Comparison of ENCODE assay signal across 15 cellular contexts in the genomic region with DNA sequence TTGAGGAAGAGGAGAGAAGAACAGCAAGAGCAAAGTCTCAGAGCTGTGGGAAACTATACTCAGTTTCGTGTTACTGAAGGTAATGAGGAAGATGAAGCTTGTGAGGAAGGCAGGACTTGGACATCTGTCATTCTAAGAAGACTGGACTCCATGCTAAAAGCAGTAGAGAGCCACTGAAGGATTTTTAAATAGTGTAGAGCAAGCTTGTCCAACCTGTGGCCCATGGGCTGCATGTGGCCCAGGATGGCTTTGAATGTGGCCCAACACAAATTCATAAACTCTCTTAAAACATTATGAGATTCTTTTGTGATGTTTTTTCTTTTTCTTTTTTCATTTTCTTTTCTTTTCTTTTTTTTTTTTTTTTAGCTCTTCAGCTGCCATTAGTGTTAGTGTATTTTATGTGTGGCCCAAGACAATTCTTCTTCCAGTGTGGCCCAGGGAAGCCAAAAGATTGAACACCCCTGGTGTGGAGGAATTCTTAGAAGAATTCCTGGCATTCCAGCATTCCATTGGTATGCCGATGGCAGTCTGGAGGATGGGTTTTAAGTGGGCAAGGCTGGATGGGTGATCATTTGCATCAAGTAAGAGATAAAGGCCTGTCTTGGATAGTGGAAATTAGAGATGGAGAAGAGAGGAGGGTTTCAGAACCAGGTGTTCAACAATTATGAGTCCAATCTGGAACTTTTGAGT. TPM values are rescaled to one million over a fixed set of nuclear protein-coding genes. Genes with fewer than 3 reads are reported as not detected.
DNase-seq lines count a peak whose midpoint lies in the region; ATAC-seq and TF ChIP-seq lines count a peak whose summit lies in the region.
"Had no signal": no experiment of that assay in that cellular context is flagged by ENCODE, and none has a peak within 500 bp of the region (broad histone marks: within the 10 kb centered on the region; RNA-seq: fewer than 3 reads in every experiment).

No MANE protein-coding gene starts in this region.

- TF ChIP-seq RAD21 in HCT116 (IDR thresholded peaks at IDR 0.05; ENCODE audit: low read depth), result no peak

- H3K27me3 ChIP-seq in HCT116 (ENCODE audit: insufficient read depth, low read length) (no peaks in the 10 kb centered on the region), SU-DHL-6 (ENCODE audit: low read length) (no peaks in the 10 kb centered on the region), prostate gland (replicated peaks; ENCODE audit: insufficient read depth) (no peaks in the 10 kb centered on the region)
- H3K27me3 ChIP-seq: ovary had no signal

- CTCF ChIA-PET in HCT116 (lab: Charles Lee), result no interaction called here

- 0 out of 2 replicates have a peak overlapping the region, but pooled peaks have one; percentile 30 for H3K4me2 ChIP-seq in HCT116 (ENCODE audit: low read length)
- peak overlapping the region; percentile 15 for H3K4me2 ChIP-seq in SU-DHL-6 (ENCODE audit: low read depth, low read length, poor library complexity, severe bottlenecking)

- peaks cover 3 to 10% of the 10 kb centered on the region in 2 experiments for H3K4me1 ChIP-seq in HCT116 (ENCODE audit: control insufficient read depth in 1 of 2, insufficient read depth in 2 of 2, low read length in 2 of 2)
- H3K4me1 ChIP-seq in prostate gland (replicated peaks), result no peaks in the 10 kb centered on the region

- TF ChIP-seq POLR2A in HCT116 (IDR thresholded peaks at IDR 0.05; ENCODE audit: borderline replicate concordance, extremely low read depth, insufficient read depth, insufficient read length) (no peak), prostate gland (IDR thresholded peaks at IDR 0.05) (no peak)

- H3K79me2 ChIP-seq in HCT116 (ENCODE audit: insufficient read depth, low read length) (no peaks in the 10 kb centered on the region), SU-DHL-6 (ENCODE audit: insufficient read depth, low read length) (peaks cover 96% of the 10 kb centered on the region)

- TF ChIP-seq CTCF in HCT116 (IDR thresholded peaks at IDR 0.05 in 2 of 3, conservative IDR thresholded peaks at IDR 0.05 in 1 of 3; ENCODE audit: borderline replicate concordance in 1 of 3, insufficient read depth in 1 of 3, low read depth in 2 of 3, low read length in 2 of 3) (no peak), SU-DHL-6 (IDR thresholded peaks at IDR 0.05; ENCODE audit: insufficient read depth, low read length, poor library complexity, severe bottlenecking) (no peak), prostate gland (IDR thresholded peaks at IDR 0.05) (no peak), omental fat pad (IDR thresholded peaks at IDR 0.05) (no peak)

- H2AFZ ChIP-seq in HCT116 (ENCODE audit: low read depth, low read length, poor library complexity, severe bottlenecking) (no peak overlapping the region), SU-DHL-6 (ENCODE audit: low read depth, low read length, severe bottlenecking) (no peak overlapping the region)

- H3K36me3 ChIP-seq in HCT116 (ENCODE audit: control insufficient read depth in 1 of 2, insufficient read depth in 2 of 2, low read length in 2 of 2) (no peaks in the 10 kb centered on the region), SU-DHL-6 (ENCODE audit: low read length) (peaks cover 24% of the 10 kb centered on the region), prostate gland (no peaks in the 10 kb centered on the region)
- H3K36me3 ChIP-seq: ovary had no signal

- intact Hi-C loops in HCT116 (cut with micrococcal nuclease) (no loop called here), prostate gland (cut with DNase I) (no loop called here)

- H3K9me3 ChIP-seq in HCT116 (ENCODE audit: control insufficient read depth in 1 of 2, insufficient read depth in 1 of 2, low read depth in 1 of 2, low read length in 2 of 2) (no peaks in the 10 kb centered on the region), SU-DHL-6 (ENCODE audit: insufficient read depth, low read length) (no peaks in the 10 kb centered on the region), prostate gland (no peaks in the 10 kb centered on the region)
- H3K9me3 ChIP-seq: ovary had no signal

- H3K9me2 ChIP-seq in HCT116 (ENCODE audit: insufficient read depth), result no peaks in the 10 kb centered on the region
- no peaks in the 10 kb centered on the region for H3K9me2 ChIP-seq in SU-DHL-6 (replicated peaks; ENCODE audit: insufficient read depth, low read length)

- 74% methylated on average over 2 of the region's 2 CpGs for whole genome bisulfite sequencing in prostate gland

- no peak overlapping the region for H3K4me3 ChIP-seq in HCT116 (replicated peaks in 1 of 2; ENCODE audit: low read depth in 1 of 2, low read length in 2 of 2)
- no peak overlapping the region for H3K4me3 ChIP-seq in SU-DHL-6 (ENCODE audit: insufficient read depth, low read length, poor library complexity, severe bottlenecking)
- H3K4me3 ChIP-seq in prostate gland, result no peak overlapping the region
- H3K4me3 ChIP-seq: ovary, SK-N-MC had no signal

- no TSS peak for BruUV-seq in HCT116 (replicated peaks; lab: Mats Ljungman, UMichigan)

- no peak overlapping the region for H3K27ac ChIP-seq in HCT116 (ENCODE audit: low read depth, low read length)
- H3K27ac ChIP-seq in SU-DHL-6 (ENCODE audit: low read depth, low read length), result peak overlapping the region; percentile 25; the same call in 1 of the 2 replicates
- H3K27ac ChIP-seq in prostate gland, result no peak overlapping the region
- H3K27ac ChIP-seq: ovary, SK-N-MC had no signal

- peak; percentile 78 for ATAC-seq in HCT116
- no peak for ATAC-seq in omental fat pad (ENCODE audit: low FRiP score)

- H3K9ac ChIP-seq in HCT116 (ENCODE audit: low read length) (no peak overlapping the region), SU-DHL-6 (ENCODE audit: low read length) (no peak overlapping the region)

- DNase-seq in AG08395 (ENCODE audit: low spot score) (peak; percentile 53), HCT116 (ENCODE audit: low read depth, low spot score) (no peak), islet precursor cell (peak; percentile 87), superior temporal gyrus (ENCODE audit: extremely low spot score) (no peak), prostate gland (ENCODE audit: low spot score) (no peak), dedifferentiated amniotic fluid mesenchymal stem cell (ENCODE audit: extremely low spot score) (no peak), omental fat pad (ENCODE audit: low spot score) (no peak)
- DNase-seq: activated CD4-positive, alpha-beta T cell treated with anti-CD3 and anti-CD28 coated beads for 1 hour; activated T-cell treated with anti-CD3 and anti-CD28 coated beads, Interleukin-2, amount 50 U/mL, for 48 hours; anterior cingulate cortex; NCI-H1436 treated with DMSO at 0.1 percent for 48 hours; ovary; stimulated activated CD8-positive, alpha-beta memory T cell treated with anti-CD3 and anti-CD28 coated beads, Interleukin-4, amount 100 ng/mL, for 48 hours had no signal

- POLR2A ChIA-PET in HCT116 (lab: Charles Lee), result no interaction called here

- H3F3A ChIP-seq in SU-DHL-6 (ENCODE audit: insufficient read depth), result peaks cover 32% of the 10 kb centered on the region

- RAD21 ChIA-PET in HCT116 (lab: Charles Lee; ENCODE audit: low non-redundant PET in 1 of 2, low total read pairs in 2 of 2, uncharacterized antibody in 2 of 2, unreplicated experiment in 2 of 2), result no interaction called here

- H4K20me1 ChIP-seq in HCT116 (ENCODE audit: insufficient read depth) (no peaks in the 10 kb centered on the region), SU-DHL-6 (ENCODE audit: low read depth, low read length) (no peaks in the 10 kb centered on the region)

TF ChIP-seq in HCT116, 20 proteins besides CTCF, POLR2A, EP300 and RAD21:
- TF ChIP-seq TCF7L2 (IDR thresholded peaks at IDR 0.05; ENCODE audit: borderline replicate concordance, extremely low read depth, insufficient read depth, insufficient read length) (no peak), JUND (IDR thresholded peaks at IDR 0.05) (no peak), SIN3A (IDR thresholded peaks at IDR 0.05; ENCODE audit: low read depth) (no peak), CBX3 (IDR thresholded peaks at IDR 0.05; ENCODE audit: low read depth) (no peak), ZFX (IDR thresholded peaks at IDR 0.05) (no peak), CEBPB (IDR thresholded peaks at IDR 0.05; ENCODE audit: low read depth) (no peak), ZNF274 (IDR thresholded peaks at IDR 0.05; ENCODE audit: low read depth, low read length) (no peak), POLR2AphosphoS5 (IDR thresholded peaks at IDR 0.05; ENCODE audit: low read depth, low read length) (no peak), EGR1 (IDR thresholded peaks at IDR 0.05; ENCODE audit: low read depth) (no peak), FOSL1 (IDR thresholded peaks at IDR 0.05; ENCODE audit: low read depth) (no peak), EZH2 (IDR thresholded peaks at IDR 0.05) (no peak)
- TF ChIP-seq, protein P1, sequence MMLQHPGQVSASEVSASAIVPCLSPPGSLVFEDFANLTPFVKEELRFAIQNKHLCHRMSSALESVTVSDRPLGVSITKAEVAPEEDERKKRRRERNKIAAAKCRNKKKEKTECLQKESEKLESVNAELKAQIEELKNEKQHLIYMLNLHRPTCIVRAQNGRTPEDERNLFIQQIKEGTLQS (IDR thresholded peaks at IDR 0.05), result no peak
- TF ChIP-seq, protein P2, sequence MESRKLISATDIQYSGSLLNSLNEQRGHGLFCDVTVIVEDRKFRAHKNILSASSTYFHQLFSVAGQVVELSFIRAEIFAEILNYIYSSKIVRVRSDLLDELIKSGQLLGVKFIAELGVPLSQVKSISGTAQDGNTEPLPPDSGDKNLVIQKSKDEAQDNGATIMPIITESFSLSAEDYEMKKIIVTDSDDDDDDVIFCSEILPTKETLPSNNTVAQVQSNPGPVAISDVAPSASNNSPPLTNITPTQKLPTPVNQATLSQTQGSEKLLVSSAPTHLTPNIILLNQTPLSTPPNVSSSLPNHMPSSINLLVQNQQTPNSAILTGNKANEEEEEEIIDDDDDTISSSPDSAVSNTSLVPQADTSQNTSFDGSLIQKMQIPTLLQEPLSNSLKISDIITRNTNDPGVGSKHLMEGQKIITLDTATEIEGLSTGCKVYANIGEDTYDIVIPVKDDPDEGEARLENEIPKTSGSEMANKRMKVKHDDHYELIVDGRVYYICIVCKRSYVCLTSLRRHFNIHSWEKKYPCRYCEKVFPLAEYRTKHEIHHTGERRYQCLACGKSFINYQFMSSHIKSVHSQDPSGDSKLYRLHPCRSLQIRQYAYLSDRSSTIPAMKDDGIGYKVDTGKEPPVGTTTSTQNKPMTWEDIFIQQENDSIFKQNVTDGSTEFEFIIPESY (IDR thresholded peaks at IDR 0.05; ENCODE audit: extremely low read depth, insufficient replicate concordance, low read length), result no peak

RNA-seq across cellular contexts. Expression of a gene that starts 6.9 kb away (rescaled TPM):
- total RNA-seq in HCT116 (2021; ENCODE audit: unreplicated experiment) (12.2 TPM), prostate gland (10 to 100 TPM; 25.7 to 38.3 TPM), omental fat pad (100 to 1,000 TPM in 2 of 4 donors, 10 to 100 TPM in 2; 78.2 to 296 (median 108) TPM)
- 3.6 and 8.7 TPM in 2 replicates for polyA plus RNA-seq in HCT116 (2012)

Comparison
In these comparisons a context has a peak if more than half of its experiments do, and no peak if none do; other contexts are left out.
1. DNase-seq: peak in AG08395 (single experiment) and islet precursor cell (single experiment); none in HCT116 (single experiment), superior temporal gyrus (single experiment), prostate gland (single experiment), dedifferentiated amniotic fluid mesenchymal stem cell (single experiment) and omental fat pad (single experiment).